Comparison of ENCODE assay signal across 1 cellular context in genomic region chr14:104797112-104798044, GRCh38.
A peak's percentile ranks its signal among the peaks of the same experiment; 100 is the strongest.
TF ChIP-seq lines count a peak whose summit lies in the region.

No MANE protein-coding gene starts in this region.

TF ChIP-seq in K562, 482 proteins besides CTCF, POLR2A, EP300 and RAD21:
- peak; percentile 70; the same call in 1 of the 2 replicates for TF ChIP-seq TFAP4 (CRISPR knock-in tag; IDR thresholded peaks at IDR 0.05; ENCODE audit: borderline replicate concordance)
- TF ChIP-seq CBFA2T3 (IDR thresholded peaks at IDR 0.05): peak; percentile 71
- TF ChIP-seq U2AF2 (optimal IDR thresholded peaks at IDR 0.05; ENCODE audit: low read depth, low read length): no peak
- no peak for TF ChIP-seq ZNF764 (CRISPR knock-in tag; IDR thresholded peaks at IDR 0.05; ENCODE audit: low read depth)
- no peak for TF ChIP-seq ZBTB8A (IDR thresholded peaks at IDR 0.05; ENCODE audit: partially characterized antibody)
- TF ChIP-seq HDAC1 (IDR thresholded peaks at IDR 0.05): no peak
- peak; percentile 31; the same call in 1 of the 2 replicates for TF ChIP-seq POLR2G (IDR thresholded peaks at IDR 0.05; ENCODE audit: low read depth, low read length)
- no peak for TF ChIP-seq ZNF518B (CRISPR knock-in tag; IDR thresholded peaks at IDR 0.05)
- TF ChIP-seq YY1 (IDR thresholded peaks at IDR 0.05; ENCODE audit: borderline replicate concordance in 1 of 3, control insufficient read depth in 1 of 3, extremely low read depth in 1 of 3, insufficient read depth in 3 of 3, insufficient read length in 1 of 3, insufficient replicate concordance in 2 of 3, low read depth in 1 of 3, low read length in 2 of 3): peak in 1 of 3 experiments; percentile 34
- peak; percentile 75 for TF ChIP-seq CBFA2T2 (conservative IDR thresholded peaks at IDR 0.05)
- no peak for TF ChIP-seq ZKSCAN8 (CRISPR knock-in tag; IDR thresholded peaks at IDR 0.05)
- no peak for TF ChIP-seq ARID4B (CRISPR knock-in tag; IDR thresholded peaks at IDR 0.05)
- TF ChIP-seq PHF8 (IDR thresholded peaks at IDR 0.05; ENCODE audit: borderline replicate concordance, low read length): peak; percentile 18; the same call in 1 of the 2 replicates
- TF ChIP-seq VEZF1 (CRISPR knock-in tag; IDR thresholded peaks at IDR 0.05): 0 out of 2 replicates have a peak, but pooled peaks have one; percentile 27
- TF ChIP-seq ZFX (CRISPR knock-in tag; IDR thresholded peaks at IDR 0.05): peak; percentile 37; the same call in 1 of the 2 replicates
